ENCODE assay signal across 25 cellular contexts in genomic region chr12:94286580-94287244, GRCh38.
DNase-seq lines count a peak whose midpoint lies in the region; ATAC-seq, FAIRE-seq and TF ChIP-seq lines count a peak whose summit lies in the region.
"Had no signal": no experiment of that assay in that cellular context is flagged by ENCODE, and none has a peak within 500 bp of the region (broad histone marks: within the 10 kb centered on the region; RNA-seq: fewer than 3 reads in every experiment).

No MANE protein-coding gene starts in this region.

- no peak overlapping the region for H2BK5ac ChIP-seq in neuronal stem cell (ENCODE audit: low read length)

- H3K36me3 Mint-ChIP-seq in WTC11, result no peaks in the 10 kb centered on the region

- H3K23ac ChIP-seq in neuronal stem cell (ENCODE audit: low read depth, low read length, poor library complexity), result no peak overlapping the region

- H3K9me3 Mint-ChIP-seq in WTC11, result no peaks in the 10 kb centered on the region
- H3K9me3 Mint-ChIP-seq: activated naive CD4-positive, alpha-beta T cell treated with anti-CD3 and anti-CD28 coated beads, Interleukin-2, amount 50 U/mL, for 72 hours; activated T-helper 2 cell treated with anti-CD3 and anti-CD28 coated beads, Interferon-gamma antibody, Interleukin-2, Interleukin-4, amounts not matched to agents 10 μg/mL and 5 μg/mL and 100 μg/mL, durations not matched to agents 14 hours and 24 hours and 36 hours; CD8-positive, alpha-beta memory T cell had no signal

- CTCF ChIA-PET in WTC11 (lab: Charles Lee), result interaction anchor here (0.7 kb wide), 1 partner anchor 147 kb away, joined by 4 read pairs; no protein-coding TSS in a partner anchor

- H3K27ac ChIP-seq in neuronal stem cell (replicated peaks; ENCODE audit: low read length), result no peak overlapping the region
- H3K27ac ChIP-seq: 22Rv1, coronary artery, esophagus muscularis mucosa, foreskin keratinocyte, heart right ventricle, sigmoid colon, SK-N-MC had no signal

- no peak overlapping the region for H3K14ac ChIP-seq in neuronal stem cell (ENCODE audit: low read length)

- peaks cover 50% of the 10 kb centered on the region for H3K4me1 Mint-ChIP-seq in WTC11

- H3K18ac ChIP-seq in neuronal stem cell (ENCODE audit: low read length), result peak overlapping the region; percentile 42

- WGBS in neuronal stem cell (ENCODE audit: extremely low coverage in 2 of 2, insufficient read length in 2 of 2, insufficient replicate concordance in 1 of 2), 2 donors, result no CpG with 5 or more reads among the region's 4 CpGs

- H2BK120ac ChIP-seq in neuronal stem cell (ENCODE audit: low read depth, low read length), result no peak overlapping the region

- no peaks in the 10 kb centered on the region for H3K9me3 ChIP-seq in neuronal stem cell (replicated peaks in 1 of 2; ENCODE audit: control insufficient read depth in 2 of 2, insufficient read depth in 1 of 2, low read depth in 1 of 2, low read length in 2 of 2)
- H3K9me3 ChIP-seq: esophagus muscularis mucosa, heart right ventricle, sigmoid colon had no signal

- no peaks in the 10 kb centered on the region for H3K79me1 ChIP-seq in neuronal stem cell (ENCODE audit: low read depth, low read length)

- TF ChIP-seq CTCF in WTC11 (IDR thresholded peaks at IDR 0.05), result no peak

- H4K8ac ChIP-seq in neuronal stem cell (ENCODE audit: low read depth, low read length), result no peak overlapping the region

- H4K91ac ChIP-seq in neuronal stem cell (ENCODE audit: low read depth, low read length, poor library complexity), result no peak overlapping the region

- no peak for FAIRE-seq in frontal cortex (lab: Jason Lieb, UNC)

- H2AK5ac ChIP-seq in neuronal stem cell (ENCODE audit: low read depth, low read length), result peak overlapping the region; percentile 2

- POLR2A ChIA-PET in WTC11 (lab: Charles Lee), result no interaction called here

- H3K27ac Mint-ChIP-seq in WTC11, result 0 out of 2 replicates have a peak overlapping the region, but pooled peaks have one; percentile 40
- H3K27ac Mint-ChIP-seq: activated CD4-positive, alpha-beta T cell treated with anti-CD3 and anti-CD28 coated beads for 36 hours; activated CD8-positive, alpha-beta T cell treated with anti-CD3 and anti-CD28 coated beads, Interleukin-2, amount 10 ng/mL, durations not matched to agents 7 days and 5 days; activated naive CD4-positive, alpha-beta T cell treated with anti-CD3 and anti-CD28 coated beads, Interleukin-2, amount 50 U/mL, for 72 hours; activated T-helper 2 cell treated with anti-CD3 and anti-CD28 coated beads, Interferon-gamma antibody, Interleukin-2, Interleukin-4, amounts not matched to agents 10 μg/mL and 5 μg/mL and 100 μg/mL, durations not matched to agents 14 hours and 24 hours and 36 hours had no signal

- no peak overlapping the region for H3K4me2 ChIP-seq in neuronal stem cell (ENCODE audit: insufficient read depth, low read length, poor library complexity, severe bottlenecking)

- H3K36me3 ChIP-seq in neuronal stem cell (replicated peaks in 1 of 2; ENCODE audit: control insufficient read depth in 2 of 2, insufficient read depth in 2 of 2, low read length in 2 of 2), result peaks cover 0 to 8% of the 10 kb centered on the region in 2 donors
- H3K36me3 ChIP-seq: sigmoid colon had no signal

- peaks cover 0 to 23% of the 10 kb centered on the region in 2 donors for H3K4me1 ChIP-seq in neuronal stem cell (ENCODE audit: control insufficient read depth in 2 of 2, insufficient read depth in 1 of 2, low read depth in 1 of 2, low read length in 2 of 2)

- H3K27me3 ChIP-seq in neuronal stem cell (ENCODE audit: control insufficient read depth in 3 of 3, insufficient read depth in 3 of 3, low read depth in 1 of 3, low read length in 3 of 3), result no peaks in the 10 kb centered on the region
- H3K27me3 ChIP-seq: esophagus muscularis mucosa, heart right ventricle, sigmoid colon had no signal

- H2AFZ ChIP-seq in neuronal stem cell (ENCODE audit: low read length), result no peak overlapping the region

- ATAC-seq in WTC11, result peak; percentile 18; the same call in 1 of the 2 replicates
- no peak for ATAC-seq in HG03378 (IDR thresholded peaks at IDR 0.05; ENCODE audit: unreplicated experiment)
- ATAC-seq: activated CD4-positive, alpha-beta T cell treated with anti-CD3 and anti-CD28 coated beads for 36 hours; activated CD8-positive, alpha-beta T cell treated with anti-CD3 and anti-CD28 coated beads, Interleukin-2, amount 10 ng/mL, durations not matched to agents 7 days and 5 days; activated naive CD4-positive, alpha-beta T cell treated with anti-CD3 and anti-CD28 coated beads, Interleukin-2, amount 50 U/mL, for 72 hours; foreskin keratinocyte; heart right ventricle had no signal

- H2BK12ac ChIP-seq in neuronal stem cell (ENCODE audit: low read length), result no peak overlapping the region

- H3K4me3 ChIP-seq in neuronal stem cell (ENCODE audit: low read length in 2 of 2), result no peak overlapping the region
- H3K4me3 ChIP-seq: coronary artery, esophagus muscularis mucosa, heart right ventricle, sigmoid colon, SK-N-MC had no signal

- H3K27me3 Mint-ChIP-seq in WTC11 (ENCODE audit: low read depth), result no peaks in the 10 kb centered on the region
- H3K27me3 Mint-ChIP-seq: activated CD4-positive, alpha-beta T cell treated with anti-CD3 and anti-CD28 coated beads for 36 hours; CD8-positive, alpha-beta memory T cell had no signal

- no peak overlapping the region for H3K9ac ChIP-seq in neuronal stem cell (ENCODE audit: low read depth, low read length, poor library complexity)

- no peak overlapping the region for H2BK15ac ChIP-seq in neuronal stem cell (ENCODE audit: low read length)

- H3K4ac ChIP-seq in neuronal stem cell (ENCODE audit: low read length), result no peak overlapping the region

- no peak overlapping the region for H3K4me3 Mint-ChIP-seq in WTC11
- H3K4me3 Mint-ChIP-seq: activated CD4-positive, alpha-beta T cell treated with anti-CD3 and anti-CD28 coated beads for 36 hours; activated CD8-positive, alpha-beta T cell treated with anti-CD3 and anti-CD28 coated beads, Interleukin-2, amount 10 ng/mL, durations not matched to agents 7 days and 5 days had no signal

- DNase-seq in NCI-H1105 (lab: John Stamatoyannopoulos, UW) (peak; percentile 3), NCI-H1105 treated with DMSO at 0.1 percent for 48 hours (lab: John Stamatoyannopoulos, UW) (no peak), NCI-H1092 (lab: John Stamatoyannopoulos, UW) (peak; percentile 19), WTC11 (ENCODE audit: low spot score) (no peak), neuronal stem cell (ENCODE audit: low spot score) (no peak), NCI-H1048 (lab: John Stamatoyannopoulos, UW) (no peak), frontal cortex (ENCODE audit: low spot score in 2 of 2) (no peak)
- DNase-seq: activated CD4-positive, alpha-beta T cell treated with anti-CD3 and anti-CD28 coated beads for 36 hours; activated CD8-positive, alpha-beta T cell treated with anti-CD3 and anti-CD28 coated beads, Interleukin-2, amount 10 ng/mL, durations not matched to agents 7 days and 5 days; CD8-positive, alpha-beta memory T cell; foreskin keratinocyte; heart right ventricle; IMR-90; NCI-H774; sigmoid colon; stimulated activated CD4-positive, alpha-beta T cell treated with anti-CD3 and anti-CD28 coated beads, Interleukin-4, amount 100 ng/mL, for 4 hours; stimulated activated naive CD4-positive, alpha-beta T cell; T-helper 2 cell had no signal

TF ChIP-seq in WTC11, 78 proteins besides CTCF, POLR2A, EP300 and RAD21:
- TF ChIP-seq EMX1 (CRISPR knock-in tag; IDR thresholded peaks at IDR 0.05) (no peak), SOX15 (CRISPR knock-in tag; IDR thresholded peaks at IDR 0.05) (no peak), PRDM15 (CRISPR knock-in tag; IDR thresholded peaks at IDR 0.05) (no peak), MXD4 (CRISPR knock-in tag; IDR thresholded peaks at IDR 0.05; ENCODE audit: borderline replicate concordance) (no peak)
TF ChIP-seq in WTC11: peak in this region for 0.

Comparison
In these comparisons a context has a peak if more than half of its experiments do, and no peak if none do; other contexts are left out.
1. DNase-seq: peak in NCI-H1105 (single experiment) and NCI-H1092 (single experiment); none in NCI-H1105 treated with DMSO at 0.1 percent for 48 hours (single experiment), WTC11 (single experiment), neuronal stem cell (single experiment), NCI-H1048 (single experiment) and frontal cortex (0 of 2).